2 cellular contexts compared by ENCODE assay signal in genomic region chr17:67164298-67164697, GRCh38.
TF ChIP-seq lines count a peak whose summit lies in the region.

No MANE protein-coding gene starts in this region.

TF ChIP-seq in WTC11, 78 proteins besides CTCF, POLR2A, EP300 and RAD21 (continued from another document):
- TF ChIP-seq FOXP4 (CRISPR knock-in tag; IDR thresholded peaks at IDR 0.05) (no peak), IRF1 (CRISPR knock-in tag; IDR thresholded peaks at IDR 0.05) (no peak)

TF ChIP-seq in HEK293T, 16 proteins besides CTCF, POLR2A, EP300 and RAD21 (continued from another document):
- no peak for TF ChIP-seq FOXK2 (IDR thresholded peaks at IDR 0.05)
- TF ChIP-seq L3MBTL2 (conservative IDR thresholded peaks at IDR 0.05): no peak
- no peak for TF ChIP-seq FOXM1 (IDR thresholded peaks at IDR 0.05; ENCODE audit: borderline replicate concordance)
- TF ChIP-seq ELF4 (IDR thresholded peaks at IDR 0.05): no peak
- TF ChIP-seq SUZ12 (IDR thresholded peaks at IDR 0.05): no peak
- no peak for TF ChIP-seq NFRKB (IDR thresholded peaks at IDR 0.05)
